19 cellular contexts compared by ENCODE assay signal in the genomic region with DNA sequence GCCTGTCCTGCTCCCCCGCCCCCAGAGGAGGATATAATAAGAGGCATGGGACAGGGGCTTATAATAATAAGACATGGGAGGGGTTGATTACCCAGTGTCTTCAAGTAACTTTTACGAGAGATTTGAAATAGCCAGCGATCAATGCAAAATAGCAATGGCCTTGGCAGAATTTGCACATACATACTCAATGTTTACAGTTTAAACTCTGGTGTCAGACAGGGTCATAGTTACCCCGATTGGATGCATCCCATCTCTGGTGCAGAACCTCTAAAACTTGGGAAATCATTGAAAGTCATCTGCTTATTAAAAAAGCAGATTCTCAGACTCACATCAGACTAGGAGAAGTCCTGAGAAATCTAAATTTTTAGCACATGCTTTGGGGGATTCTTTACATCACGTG.
"Had no signal": no experiment of that assay in that cellular context is flagged by ENCODE, and none has a peak within 500 bp of the region (broad histone marks: within the 10 kb centered on the region; RNA-seq: fewer than 3 reads in every experiment).

No MANE protein-coding gene starts in this region.

- H3K9me3 Mint-ChIP-seq: dendritic cell treated with granulocyte-macrophage colony-stimulating factor and Interleukin-4, amounts not matched to agents 40 ng/mL and 50 ng/mL, for 4 days; effector memory CD8-positive, alpha-beta T cell; naive B cell; nephron had no signal

- H2AFZ ChIP-seq: parathyroid adenoma had no signal

- H3K4me3 ChIP-seq: esophagus muscularis mucosa, left ventricle myocardium inferior, lower lobe of right lung, sigmoid colon, thyroid gland, upper lobe of right lung, vagina had no signal

- DNase-seq: effector memory CD8-positive, alpha-beta T cell; kidney; left cardiac atrium; left ventricle myocardium inferior; lower lobe of right lung; mesenchymal stem cell; naive B cell; sigmoid colon; small intestine; stimulated activated CD4-positive, alpha-beta T cell treated with anti-CD3 and anti-CD28 coated beads, Interleukin-12 subunit alpha, Interleukin-12 subunit beta, amount 100 ng/mL, for 4 hours; stimulated activated naive CD4-positive, alpha-beta T cell treated with Interleukin-2 at 50 U/mL for 16 hours; thyroid gland; upper lobe of right lung had no signal

- H3K36me3 ChIP-seq: esophagus muscularis mucosa, left ventricle myocardium inferior, lower lobe of right lung, sigmoid colon, thyroid gland, upper lobe of right lung, vagina had no signal

- H3K4me3 Mint-ChIP-seq: dendritic cell treated with granulocyte-macrophage colony-stimulating factor and Interleukin-4, amounts not matched to agents 40 ng/mL and 50 ng/mL, for 4 days; effector memory CD8-positive, alpha-beta T cell; nephron had no signal

- H3K27ac ChIP-seq: esophagus muscularis mucosa, lower lobe of right lung, parathyroid adenoma, sigmoid colon, thyroid gland, upper lobe of right lung, vagina had no signal

- H3K4me1 ChIP-seq: parathyroid adenoma had no signal

- H3K27ac Mint-ChIP-seq: dendritic cell treated with granulocyte-macrophage colony-stimulating factor and Interleukin-4, amounts not matched to agents 40 ng/mL and 50 ng/mL, for 4 days; effector memory CD8-positive, alpha-beta T cell; nephron had no signal

- H3K27me3 ChIP-seq: esophagus muscularis mucosa, sigmoid colon, thyroid gland, upper lobe of right lung, vagina had no signal

- H3K9ac ChIP-seq: parathyroid adenoma had no signal

- H3K9me3 ChIP-seq: esophagus muscularis mucosa, left ventricle myocardium inferior, lower lobe of right lung, sigmoid colon, thyroid gland, upper lobe of right lung, vagina had no signal

- ATAC-seq: effector memory CD8-positive, alpha-beta T cell; left cardiac atrium; lower lobe of right lung; upper lobe of right lung had no signal

- H3K27me3 Mint-ChIP-seq: dendritic cell treated with granulocyte-macrophage colony-stimulating factor and Interleukin-4, amounts not matched to agents 40 ng/mL and 50 ng/mL, for 4 days; effector memory CD8-positive, alpha-beta T cell; naive B cell had no signal

- FAIRE-seq: colon, kidney, small intestine had no signal
